9 cellular contexts compared by ENCODE assay signal in the genomic region with DNA sequence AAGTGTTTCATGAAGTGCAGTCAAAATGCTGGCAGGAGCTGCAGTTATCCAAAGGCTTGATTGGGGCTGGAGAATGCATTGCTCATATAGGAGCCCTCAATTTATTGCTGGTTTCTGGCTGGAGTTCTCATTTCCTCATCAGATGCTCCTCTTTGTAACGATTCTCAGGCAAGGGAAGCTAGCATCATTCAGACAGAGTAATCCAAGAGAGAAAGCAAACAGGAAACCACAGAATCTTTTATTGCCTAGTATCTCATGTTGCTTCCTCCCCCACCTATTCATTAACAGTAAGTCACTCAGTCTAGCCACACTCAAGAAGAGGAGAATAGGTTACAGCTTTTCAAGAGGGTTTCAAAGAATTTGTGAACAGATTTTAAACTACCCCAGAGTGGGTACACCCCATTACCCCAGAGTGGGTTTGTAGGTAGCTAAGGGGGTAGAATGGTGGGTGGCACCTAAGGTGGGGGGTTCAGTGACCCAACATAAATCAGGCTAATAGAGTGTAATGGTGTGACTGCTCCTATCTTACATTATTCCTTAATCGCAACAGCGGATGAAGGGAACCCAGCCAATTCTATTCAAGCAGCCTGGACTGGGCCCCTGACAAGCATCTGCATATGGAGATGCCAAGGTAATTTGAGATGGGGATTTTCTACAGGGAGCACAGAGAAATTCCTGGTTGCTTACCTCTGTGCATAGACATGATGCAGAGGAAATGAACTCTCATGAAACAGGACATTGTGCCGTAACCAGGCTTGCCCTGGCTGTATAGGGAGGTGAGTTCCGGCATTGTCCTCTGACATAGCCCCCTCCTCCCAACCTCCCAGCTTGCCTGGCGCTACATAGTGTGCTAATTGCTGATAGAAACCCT.
DNase-seq lines count a peak whose midpoint lies in the region; ATAC-seq and TF ChIP-seq lines count a peak whose summit lies in the region.
"Had no signal": no experiment of that assay in that cellular context is flagged by ENCODE, and none has a peak within 500 bp of the region (broad histone marks: within the 10 kb centered on the region; RNA-seq: fewer than 3 reads in every experiment).

No MANE protein-coding gene starts in this region.

- H3K27ac ChIP-seq in HUES48 (ENCODE audit: low read depth, low read length): peak overlapping the region; percentile 54
- peak overlapping the region; percentile 92 for H3K27ac ChIP-seq in foreskin keratinocyte

- H3K9me3 ChIP-seq in HUES48 (ENCODE audit: control insufficient read depth, insufficient read depth, low read length): no peaks in the 10 kb centered on the region

- H3K9ac ChIP-seq in HUES48 (ENCODE audit: low read depth, low read length): no peak overlapping the region

- DNase-seq in AG10803 (ENCODE audit: low read depth) (peak; percentile 99), SHP77 (lab: John Stamatoyannopoulos, UW) (peak; percentile 44 to 47), foreskin keratinocyte (peak; percentile 98), HT-29 (ENCODE audit: low spot score) (no peak), OCI-M1 (lab: John Stamatoyannopoulos, UW) (no peak), ureter (ENCODE audit: low spot score) (no peak)
- DNase-seq: activated CD8-positive, alpha-beta memory T cell treated with anti-CD3 and anti-CD28 coated beads, Interleukin-2, amount 50 U/mL, for 4 hours had no signal

- ATAC-seq in foreskin keratinocyte: peak; percentile 77
- ATAC-seq in GM21723 (IDR thresholded peaks at IDR 0.05; ENCODE audit: unreplicated experiment): no peak

- TF ChIP-seq CTCF in AG10803 (conservative IDR thresholded peaks at IDR 0.05; ENCODE audit: low read length) (no peak), foreskin keratinocyte (conservative IDR thresholded peaks at IDR 0.05) (no peak)

- H3K4me3 ChIP-seq in AG10803 (ENCODE audit: low read length) (no peak overlapping the region), HUES48 (ENCODE audit: low read depth, low read length) (no peak overlapping the region)

- no peaks in the 10 kb centered on the region for H3K27me3 ChIP-seq in HUES48 (ENCODE audit: control insufficient read depth, insufficient read depth, low read length)
- no peaks in the 10 kb centered on the region for H3K27me3 ChIP-seq in foreskin keratinocyte

- H3K4me1 ChIP-seq in HUES48 (ENCODE audit: control insufficient read depth, insufficient read depth, low read length) (peaks cover 24% of the 10 kb centered on the region), foreskin keratinocyte (peaks cover 30% of the 10 kb centered on the region)

- no peaks in the 10 kb centered on the region for H3K36me3 ChIP-seq in HUES48 (ENCODE audit: control insufficient read depth, insufficient read depth, low read length)

Comparison
In these comparisons a context has a peak if more than half of its experiments do, and no peak if none do; other contexts are left out.
1. DNase-seq: peak in AG10803 (single experiment), SHP77 (2 of 2) and foreskin keratinocyte (2 of 2); none in HT-29 (single experiment), OCI-M1 (single experiment) and ureter (single experiment).